1 cellular context compared by ENCODE assay signal in genomic region chr18:9973461-9973860, GRCh38.
TF ChIP-seq lines count a peak whose summit lies in the region.

No MANE protein-coding gene starts in this region.

TF ChIP-seq in K562, 482 proteins besides CTCF, POLR2A, EP300 and RAD21:
- TF ChIP-seq, protein P1, sequence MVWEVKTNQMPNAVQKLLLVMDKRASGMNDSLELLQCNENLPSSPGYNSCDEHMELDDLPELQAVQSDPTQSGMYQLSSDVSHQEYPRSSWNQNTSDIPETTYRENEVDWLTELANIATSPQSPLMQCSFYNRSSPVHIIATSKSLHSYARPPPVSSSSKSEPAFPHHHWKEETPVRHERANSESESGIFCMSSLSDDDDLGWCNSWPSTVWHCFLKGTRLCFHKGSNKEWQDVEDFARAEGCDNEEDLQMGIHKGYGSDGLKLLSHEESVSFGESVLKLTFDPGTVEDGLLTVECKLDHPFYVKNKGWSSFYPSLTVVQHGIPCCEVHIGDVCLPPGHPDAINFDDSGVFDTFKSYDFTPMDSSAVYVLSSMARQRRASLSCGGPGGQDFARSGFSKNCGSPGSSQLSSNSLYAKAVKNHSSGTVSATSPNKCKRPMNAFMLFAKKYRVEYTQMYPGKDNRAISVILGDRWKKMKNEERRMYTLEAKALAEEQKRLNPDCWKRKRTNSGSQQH (CRISPR knock-in tag; IDR thresholded peaks at IDR 0.05) = no peak
- TF ChIP-seq ETS1 (conservative IDR thresholded peaks at IDR 0.05; ENCODE audit: control insufficient read depth, low read depth, low read length) = no peak
- TF ChIP-seq, protein P2, sequence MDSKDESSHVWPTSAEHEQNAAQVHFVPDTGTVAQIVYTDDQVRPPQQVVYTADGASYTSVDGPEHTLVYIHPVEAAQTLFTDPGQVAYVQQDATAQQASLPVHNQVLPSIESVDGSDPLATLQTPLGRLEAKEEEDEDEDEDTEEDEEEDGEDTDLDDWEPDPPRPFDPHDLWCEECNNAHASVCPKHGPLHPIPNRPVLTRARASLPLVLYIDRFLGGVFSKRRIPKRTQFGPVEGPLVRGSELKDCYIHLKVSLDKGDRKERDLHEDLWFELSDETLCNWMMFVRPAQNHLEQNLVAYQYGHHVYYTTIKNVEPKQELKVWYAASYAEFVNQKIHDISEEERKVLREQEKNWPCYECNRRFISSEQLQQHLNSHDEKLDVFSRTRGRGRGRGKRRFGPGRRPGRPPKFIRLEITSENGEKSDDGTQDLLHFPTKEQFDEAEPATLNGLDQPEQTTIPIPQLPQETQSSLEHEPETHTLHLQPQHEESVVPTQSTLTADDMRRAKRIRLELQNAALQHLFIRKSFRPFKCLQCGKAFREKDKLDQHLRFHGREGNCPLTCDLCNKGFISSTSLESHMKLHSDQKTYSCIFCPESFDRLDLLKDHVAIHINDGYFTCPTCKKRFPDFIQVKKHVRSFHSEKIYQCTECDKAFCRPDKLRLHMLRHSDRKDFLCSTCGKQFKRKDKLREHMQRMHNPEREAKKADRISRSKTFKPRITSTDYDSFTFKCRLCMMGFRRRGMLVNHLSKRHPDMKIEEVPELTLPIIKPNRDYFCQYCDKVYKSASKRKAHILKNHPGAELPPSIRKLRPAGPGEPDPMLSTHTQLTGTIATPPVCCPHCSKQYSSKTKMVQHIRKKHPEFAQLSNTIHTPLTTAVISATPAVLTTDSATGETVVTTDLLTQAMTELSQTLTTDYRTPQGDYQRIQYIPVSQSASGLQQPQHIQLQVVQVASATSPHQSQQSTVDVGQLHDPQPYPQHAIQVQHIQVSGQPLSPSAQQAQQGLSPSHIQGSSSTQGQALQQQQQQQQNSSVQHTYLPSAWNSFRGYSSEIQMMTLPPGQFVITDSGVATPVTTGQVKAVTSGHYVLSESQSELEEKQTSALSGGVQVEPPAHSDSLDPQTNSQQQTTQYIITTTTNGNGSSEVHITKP (IDR thresholded peaks at IDR 0.05; ENCODE audit: partially characterized antibody) = peak; percentile 86
